22 cellular contexts compared by ENCODE assay signal in genomic region chr10:1273372-1274097, GRCh38.
"Had no signal": no experiment of that assay in that cellular context is flagged by ENCODE, and none has a peak within 500 bp of the region (broad histone marks: within the 10 kb centered on the region; RNA-seq: fewer than 3 reads in every experiment).

No MANE protein-coding gene starts in this region.

- H3K4me1 Mint-ChIP-seq: activated CD4-positive, alpha-beta T cell treated with anti-CD3 and anti-CD28 coated beads, Interleukin-2, amount 10 ng/mL, durations not matched to agents 24 days and 14 days; activated T-helper 17 cell treated with anti-CD3 and anti-CD28 coated beads, Interleukin-2, amount 50 U/mL, for 72 hours; immature natural killer cell; memory B cell had no signal

- H3K9me3 ChIP-seq: adrenal gland, left ventricle myocardium inferior, transverse colon, vagina had no signal

- H3K4me1 ChIP-seq: adrenal gland, left ventricle myocardium inferior, parathyroid adenoma, transverse colon had no signal

- ATAC-seq: activated CD4-positive, CD25-positive, alpha-beta regulatory T cell treated with anti-CD3 and anti-CD28 coated beads, Interleukin-2, amount 50 U/mL, for 24 hours; activated T-helper 17 cell treated with anti-CD3 and anti-CD28 coated beads, Interleukin-2, amount 50 U/mL, for 72 hours; right cardiac atrium; stimulated activated naive CD8-positive, alpha-beta T cell treated with anti-CD3 and anti-CD28 coated beads, Interleukin-15, Interleukin-2, amounts not matched to agents 100 U/mL and 50 U/mL, for 24 hours had no signal

- H3K36me3 Mint-ChIP-seq: activated naive CD8-positive, alpha-beta T cell; immature natural killer cell; memory B cell; natural killer cell treated with Interleukin-12 subunit alpha and Interleukin-12 subunit beta and Interleukin-15 and Interleukin-18, amount 100 ng/mL, for 72 hours had no signal

- DNase-seq: activated CD4-positive, alpha-beta T cell treated with anti-CD3 and anti-CD28 coated beads, Interleukin-2, amount 10 ng/mL, durations not matched to agents 24 days and 14 days; activated T-cell treated with anti-CD3 and anti-CD28 coated beads, Interleukin-2, amount 50 U/mL, for 1 hour; central memory CD4-positive, alpha-beta T cell; immature natural killer cell; kidney glomerular epithelial cell; left ventricle myocardium inferior; right cardiac atrium; stimulated activated CD4-positive, alpha-beta T cell treated with anti-CD3 and anti-CD28 coated beads, Interleukin-12 subunit alpha, Interleukin-12 subunit beta, amount 100 ng/mL, for 4 hours; stimulated activated CD4-positive, alpha-beta T cell treated with anti-CD3 and anti-CD28 coated beads, Interleukin-4, amount 100 ng/mL, for 4 hours; stimulated activated naive CD8-positive, alpha-beta T cell treated with anti-CD3 and anti-CD28 coated beads, Interleukin-15, Interleukin-2, amounts not matched to agents 100 U/mL and 50 U/mL, for 24 hours; transverse colon had no signal

- H3K4me3 Mint-ChIP-seq: activated CD4-positive, alpha-beta T cell treated with anti-CD3 and anti-CD28 coated beads, Interleukin-2, amount 10 ng/mL, durations not matched to agents 24 days and 14 days; activated naive CD8-positive, alpha-beta T cell; activated T-helper 17 cell treated with anti-CD3 and anti-CD28 coated beads, Interleukin-2, amount 50 U/mL, for 72 hours; immature natural killer cell; memory B cell; natural killer cell treated with Interleukin-12 subunit alpha and Interleukin-12 subunit beta and Interleukin-15 and Interleukin-18, amount 100 ng/mL, for 72 hours had no signal

- H3K9me3 Mint-ChIP-seq: activated CD4-positive, alpha-beta T cell treated with anti-CD3 and anti-CD28 coated beads, Interleukin-2, amount 10 ng/mL, durations not matched to agents 24 days and 14 days; activated T-helper 17 cell treated with anti-CD3 and anti-CD28 coated beads, Interleukin-2, amount 50 U/mL, for 72 hours; immature natural killer cell; memory B cell; natural killer cell treated with Interleukin-12 subunit alpha and Interleukin-12 subunit beta and Interleukin-15 and Interleukin-18, amount 100 ng/mL, for 72 hours had no signal

- H3K27ac ChIP-seq: adrenal gland, coronary artery, epithelial cell of prostate, left ventricle myocardium inferior, parathyroid adenoma, transverse colon, vagina, VCaP had no signal

- H3K27ac Mint-ChIP-seq: activated CD4-positive, alpha-beta T cell treated with anti-CD3 and anti-CD28 coated beads, Interleukin-2, amount 10 ng/mL, durations not matched to agents 24 days and 14 days; activated naive CD8-positive, alpha-beta T cell; activated T-helper 17 cell treated with anti-CD3 and anti-CD28 coated beads, Interleukin-2, amount 50 U/mL, for 72 hours; immature natural killer cell; memory B cell; natural killer cell treated with Interleukin-12 subunit alpha and Interleukin-12 subunit beta and Interleukin-15 and Interleukin-18, amount 100 ng/mL, for 72 hours had no signal

- H3K36me3 ChIP-seq: adrenal gland, left ventricle myocardium inferior, transverse colon, vagina had no signal

- H3K4me3 ChIP-seq: adrenal gland, coronary artery, left ventricle myocardium inferior, transverse colon, vagina had no signal

- H3K27me3 ChIP-seq: adrenal gland, transverse colon, vagina had no signal
